2 cellular contexts compared by ENCODE assay signal in the genomic region with DNA sequence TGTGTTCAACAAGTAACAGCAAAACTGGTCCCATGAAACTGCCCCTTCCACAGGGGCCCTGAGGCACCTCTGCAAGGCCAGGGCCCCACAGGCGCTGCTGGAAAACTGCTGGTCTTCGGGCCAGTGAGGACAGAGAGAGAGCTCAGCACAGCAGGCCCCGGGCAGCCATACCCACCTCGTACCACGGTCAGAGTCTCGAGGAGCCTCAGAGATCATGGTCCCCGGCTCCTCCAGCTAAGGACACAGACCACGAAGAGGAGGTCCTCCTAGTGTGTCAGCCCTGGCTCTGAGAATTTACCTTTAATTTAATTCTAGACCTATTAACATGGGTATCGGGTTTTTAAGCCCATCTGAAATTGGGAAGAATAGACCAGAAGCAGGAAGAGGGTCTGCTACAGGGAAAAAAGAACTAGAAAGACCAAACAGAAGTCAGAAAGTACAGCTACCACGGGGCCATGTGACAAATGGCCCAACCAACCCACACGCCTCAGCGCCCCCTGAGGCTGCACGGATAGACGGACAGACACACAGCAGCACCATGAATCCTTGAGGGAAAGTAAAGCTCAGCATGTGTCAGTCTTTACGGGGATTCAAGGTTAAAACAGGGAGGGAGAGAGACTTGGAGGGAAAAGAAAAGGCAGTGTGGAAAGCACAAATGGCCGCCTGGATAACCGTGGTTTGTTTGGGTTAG.
TF ChIP-seq lines count a peak whose summit lies in the region.

No MANE protein-coding gene starts in this region.

TF ChIP-seq in GM23338, 12 proteins besides CTCF, POLR2A, EP300 and RAD21 (continued from another document):
- TF ChIP-seq, protein P1, sequence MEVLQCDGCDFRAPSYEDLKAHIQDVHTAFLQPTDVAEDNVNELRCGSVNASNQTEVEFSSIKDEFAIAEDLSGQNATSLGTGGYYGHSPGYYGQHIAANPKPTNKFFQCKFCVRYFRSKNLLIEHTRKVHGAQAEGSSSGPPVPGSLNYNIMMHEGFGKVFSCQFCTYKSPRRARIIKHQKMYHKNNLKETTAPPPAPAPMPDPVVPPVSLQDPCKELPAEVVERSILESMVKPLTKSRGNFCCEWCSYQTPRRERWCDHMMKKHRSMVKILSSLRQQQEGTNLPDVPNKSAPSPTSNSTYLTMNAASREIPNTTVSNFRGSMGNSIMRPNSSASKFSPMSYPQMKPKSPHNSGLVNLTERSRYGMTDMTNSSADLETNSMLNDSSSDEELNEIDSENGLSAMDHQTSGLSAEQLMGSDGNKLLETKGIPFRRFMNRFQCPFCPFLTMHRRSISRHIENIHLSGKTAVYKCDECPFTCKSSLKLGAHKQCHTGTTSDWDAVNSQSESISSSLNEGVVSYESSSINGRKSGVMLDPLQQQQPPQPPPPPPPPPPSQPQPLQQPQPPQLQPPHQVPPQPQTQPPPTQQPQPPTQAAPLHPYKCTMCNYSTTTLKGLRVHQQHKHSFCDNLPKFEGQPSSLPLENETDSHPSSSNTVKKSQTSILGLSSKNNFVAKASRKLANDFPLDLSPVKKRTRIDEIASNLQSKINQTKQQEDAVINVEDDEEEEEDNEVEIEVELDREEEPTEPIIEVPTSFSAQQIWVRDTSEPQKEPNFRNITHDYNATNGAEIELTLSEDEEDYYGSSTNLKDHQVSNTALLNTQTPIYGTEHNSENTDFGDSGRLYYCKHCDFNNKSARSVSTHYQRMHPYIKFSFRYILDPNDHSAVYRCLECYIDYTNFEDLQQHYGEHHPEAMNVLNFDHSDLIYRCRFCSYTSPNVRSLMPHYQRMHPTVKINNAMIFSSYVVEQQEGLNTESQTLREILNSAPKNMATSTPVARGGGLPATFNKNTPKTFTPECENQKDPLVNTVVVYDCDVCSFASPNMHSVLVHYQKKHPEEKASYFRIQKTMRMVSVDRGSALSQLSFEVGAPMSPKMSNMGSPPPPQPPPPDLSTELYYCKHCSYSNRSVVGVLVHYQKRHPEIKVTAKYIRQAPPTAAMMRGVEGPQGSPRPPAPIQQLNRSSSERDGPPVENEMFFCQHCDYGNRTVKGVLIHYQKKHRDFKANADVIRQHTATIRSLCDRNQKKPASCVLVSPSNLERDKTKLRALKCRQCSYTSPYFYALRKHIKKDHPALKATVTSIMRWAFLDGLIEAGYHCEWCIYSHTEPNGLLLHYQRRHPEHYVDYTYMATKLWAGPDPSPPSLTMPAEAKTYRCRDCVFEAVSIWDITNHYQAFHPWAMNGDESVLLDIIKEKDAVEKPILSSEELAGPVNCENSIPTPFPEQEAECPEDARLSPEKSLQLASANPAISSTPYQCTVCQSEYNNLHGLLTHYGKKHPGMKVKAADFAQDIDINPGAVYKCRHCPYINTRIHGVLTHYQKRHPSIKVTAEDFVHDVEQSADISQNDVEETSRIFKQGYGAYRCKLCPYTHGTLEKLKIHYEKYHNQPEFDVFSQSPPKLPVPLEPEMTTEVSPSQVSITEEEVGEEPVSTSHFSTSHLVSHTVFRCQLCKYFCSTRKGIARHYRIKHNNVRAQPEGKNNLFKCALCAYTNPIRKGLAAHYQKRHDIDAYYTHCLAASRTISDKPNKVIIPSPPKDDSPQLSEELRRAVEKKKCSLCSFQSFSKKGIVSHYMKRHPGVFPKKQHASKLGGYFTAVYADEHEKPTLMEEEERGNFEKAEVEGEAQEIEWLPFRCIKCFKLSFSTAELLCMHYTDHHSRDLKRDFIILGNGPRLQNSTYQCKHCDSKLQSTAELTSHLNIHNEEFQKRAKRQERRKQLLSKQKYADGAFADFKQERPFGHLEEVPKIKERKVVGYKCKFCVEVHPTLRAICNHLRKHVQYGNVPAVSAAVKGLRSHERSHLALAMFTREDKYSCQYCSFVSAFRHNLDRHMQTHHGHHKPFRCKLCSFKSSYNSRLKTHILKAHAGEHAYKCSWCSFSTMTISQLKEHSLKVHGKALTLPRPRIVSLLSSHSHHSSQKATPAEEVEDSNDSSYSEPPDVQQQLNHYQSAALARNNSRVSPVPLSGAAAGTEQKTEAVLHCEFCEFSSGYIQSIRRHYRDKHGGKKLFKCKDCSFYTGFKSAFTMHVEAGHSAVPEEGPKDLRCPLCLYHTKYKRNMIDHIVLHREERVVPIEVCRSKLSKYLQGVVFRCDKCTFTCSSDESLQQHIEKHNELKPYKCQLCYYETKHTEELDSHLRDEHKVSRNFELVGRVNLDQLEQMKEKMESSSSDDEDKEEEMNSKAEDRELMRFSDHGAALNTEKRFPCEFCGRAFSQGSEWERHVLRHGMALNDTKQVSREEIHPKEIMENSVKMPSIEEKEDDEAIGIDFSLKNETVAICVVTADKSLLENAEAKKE (CRISPR knock-in tag; IDR thresholded peaks at IDR 0.05): no peak

TF ChIP-seq in K562, 482 proteins besides CTCF, POLR2A, EP300 and RAD21 (continued from another document):
- TF ChIP-seq, protein P2, sequence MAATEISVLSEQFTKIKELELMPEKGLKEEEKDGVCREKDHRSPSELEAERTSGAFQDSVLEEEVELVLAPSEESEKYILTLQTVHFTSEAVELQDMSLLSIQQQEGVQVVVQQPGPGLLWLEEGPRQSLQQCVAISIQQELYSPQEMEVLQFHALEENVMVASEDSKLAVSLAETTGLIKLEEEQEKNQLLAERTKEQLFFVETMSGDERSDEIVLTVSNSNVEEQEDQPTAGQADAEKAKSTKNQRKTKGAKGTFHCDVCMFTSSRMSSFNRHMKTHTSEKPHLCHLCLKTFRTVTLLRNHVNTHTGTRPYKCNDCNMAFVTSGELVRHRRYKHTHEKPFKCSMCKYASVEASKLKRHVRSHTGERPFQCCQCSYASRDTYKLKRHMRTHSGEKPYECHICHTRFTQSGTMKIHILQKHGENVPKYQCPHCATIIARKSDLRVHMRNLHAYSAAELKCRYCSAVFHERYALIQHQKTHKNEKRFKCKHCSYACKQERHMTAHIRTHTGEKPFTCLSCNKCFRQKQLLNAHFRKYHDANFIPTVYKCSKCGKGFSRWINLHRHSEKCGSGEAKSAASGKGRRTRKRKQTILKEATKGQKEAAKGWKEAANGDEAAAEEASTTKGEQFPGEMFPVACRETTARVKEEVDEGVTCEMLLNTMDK (IDR thresholded peaks at IDR 0.05; ENCODE audit: borderline replicate concordance, insufficient read depth, low read depth, low read length, poor library complexity, severe bottlenecking): peak; percentile 31
- no peak for TF ChIP-seq NFE2 (IDR thresholded peaks at IDR 0.05; ENCODE audit: low read depth)
- TF ChIP-seq, protein P3, sequence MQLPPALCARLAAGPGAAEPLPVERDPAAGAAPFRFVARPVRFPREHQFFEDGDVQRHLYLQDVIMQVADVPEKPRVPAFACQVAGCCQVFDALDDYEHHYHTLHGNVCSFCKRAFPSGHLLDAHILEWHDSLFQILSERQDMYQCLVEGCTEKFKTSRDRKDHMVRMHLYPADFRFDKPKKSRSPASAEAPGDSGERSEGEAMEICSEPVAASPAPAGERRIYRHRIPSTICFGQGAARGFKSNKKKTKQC (CRISPR knock-in tag; IDR thresholded peaks at IDR 0.05): no peak
